ENCODE assay signal across 8 cellular contexts in genomic region chr1:28582248-28582615, GRCh38. TPM values are rescaled to one million over a fixed set of nuclear protein-coding genes. Genes with fewer than 3 reads are reported as not detected.
DNase-seq lines count a peak whose midpoint lies in the region; ATAC-seq and TF ChIP-seq lines count a peak whose summit lies in the region.

No MANE protein-coding gene starts in this region.

- peak overlapping the region; percentile 88 for H3K4me3 ChIP-seq in smooth muscle cell

- peaks cover 38% of the 10 kb centered on the region for H4K20me1 ChIP-seq in smooth muscle cell (ENCODE audit: low read depth)

- no peaks in the 10 kb centered on the region for H3K9me3 ChIP-seq in CD4-positive, alpha-beta T cell (ENCODE audit: control insufficient read depth, low read length)
- H3K9me3 ChIP-seq in smooth muscle cell (replicated peaks; ENCODE audit: low read depth): no peaks in the 10 kb centered on the region

- H3K4me3 Mint-ChIP-seq in CD4-positive, alpha-beta T cell: peak overlapping the region; percentile 94

- H3K27me3 Mint-ChIP-seq in CD4-positive, alpha-beta T cell: no peaks in the 10 kb centered on the region

- no peak for ATAC-seq in CD4-positive, alpha-beta T cell (ENCODE audit: poor library complexity)
- ATAC-seq in HG03439 (IDR thresholded peaks at IDR 0.05; ENCODE audit: unreplicated experiment): peak; percentile 12
- ATAC-seq in activated naive CD4-positive, alpha-beta T cell treated with anti-CD3 and anti-CD28 coated beads, Interleukin-2, amount 50 U/mL, for 72 hours: no peak
- ATAC-seq in HG02571 (IDR thresholded peaks at IDR 0.05; ENCODE audit: unreplicated experiment): no peak

- peaks cover 46% of the 10 kb centered on the region for H3K36me3 Mint-ChIP-seq in CD4-positive, alpha-beta T cell (ENCODE audit: low read depth)
- H3K36me3 Mint-ChIP-seq in activated naive CD4-positive, alpha-beta T cell treated with anti-CD3 and anti-CD28 coated beads, Interleukin-2, amount 50 U/mL, for 72 hours: peaks cover 36 to 42% of the 10 kb centered on the region in 2 donors

- H3K4me1 ChIP-seq in smooth muscle cell (ENCODE audit: low read depth): peaks cover 24% of the 10 kb centered on the region

- no peaks in the 10 kb centered on the region for H3K27me3 ChIP-seq in CD4-positive, alpha-beta T cell (ENCODE audit: control insufficient read depth, insufficient read depth, low read length)
- H3K27me3 ChIP-seq in smooth muscle cell (ENCODE audit: low read depth): no peaks in the 10 kb centered on the region

- peaks cover 48% of the 10 kb centered on the region for H3K4me1 Mint-ChIP-seq in CD4-positive, alpha-beta T cell (ENCODE audit: low read depth)

- CTCF ChIA-PET in CD4-positive, alpha-beta T cell (lab: Charles Lee): interaction anchor here (0.7 to 2.7 kb wide), 11 partner anchors 9 to 345 kb away, joined by 3 to 19 read pairs (median 7); partner anchors contain the start of genes TRNAU1AP and YTHDF2

- peak overlapping the region; percentile 61 for H3K9ac ChIP-seq in smooth muscle cell (ENCODE audit: low read depth)

- peaks cover 34% of the 10 kb centered on the region for H3F3A ChIP-seq in smooth muscle cell (ENCODE audit: low read depth)

- POLR2A ChIA-PET in CD4-positive, alpha-beta T cell (lab: Charles Lee): interaction anchor here (0.7 to 5.6 kb wide), 46 partner anchors 9 to 1348 kb away, joined by 3 to 138 read pairs (median 6); partner anchors contain the start of genes ATP5IF1, EPB41, FAM76A and GMEB1

- H3K27ac ChIP-seq in CD4-positive, alpha-beta T cell (ENCODE audit: low read depth, low read length): peak overlapping the region; percentile 70
- H3K27ac ChIP-seq in smooth muscle cell (ENCODE audit: low read depth): peak overlapping the region; percentile 79

- peak overlapping the region; percentile 81 for H3K27ac Mint-ChIP-seq in CD4-positive, alpha-beta T cell
- H3K27ac Mint-ChIP-seq in activated naive CD4-positive, alpha-beta T cell treated with anti-CD3 and anti-CD28 coated beads, Interleukin-2, amount 50 U/mL, for 72 hours: peak overlapping the region; percentile 95 to 96

- H2AFZ ChIP-seq in smooth muscle cell (ENCODE audit: low read depth): peak overlapping the region; percentile 86

- peak overlapping the region; percentile 97 for H3K4me2 ChIP-seq in smooth muscle cell

- WGBS in smooth muscle cell (ENCODE audit: low lambda C conversion rate): 8% methylated on average over 10 of the region's 10 CpGs

- intact Hi-C loops in CD4-positive, alpha-beta T cell (cut with DNase I, micrococcal nuclease): loop anchor here in 1 of 2 experiments (1.0 to 10.0 kb wide), 3 partner anchors 61 to 337 kb away; partner anchors contain the start of genes GMEB1 and TAF12

- no peak for TF ChIP-seq CTCF in CD4-positive, alpha-beta T cell (IDR thresholded peaks at IDR 0.05)
- no peak for TF ChIP-seq CTCF in smooth muscle cell (IDR thresholded peaks at IDR 0.05; ENCODE audit: borderline replicate concordance, insufficient read depth, poor library complexity, severe bottlenecking)

- no peak for DNase-seq in CD4-positive, alpha-beta T cell
- no peak for DNase-seq in activated naive CD4-positive, alpha-beta T cell treated with anti-CD3 and anti-CD28 coated beads, Interleukin-2, amount 50 U/mL, for 72 hours (ENCODE audit: low spot score in 2 of 2)
- peak; percentile 58 for DNase-seq in hepatic stellate cell (ENCODE audit: low spot score)
- DNase-seq in smooth muscle cell (lab: John Stamatoyannopoulos, UW; ENCODE audit: unreplicated experiment): no peak
- no peak for DNase-seq in central memory CD4-positive, alpha-beta T cell
- no peak for DNase-seq in amniotic stem cell (lab: John Stamatoyannopoulos, UW)

- H3K36me3 ChIP-seq in smooth muscle cell (ENCODE audit: low read depth): peaks cover 3% of the 10 kb centered on the region

- H3K79me2 ChIP-seq in smooth muscle cell (ENCODE audit: low read depth): peaks cover 25% of the 10 kb centered on the region

- H3K9me3 Mint-ChIP-seq in CD4-positive, alpha-beta T cell: no peaks in the 10 kb centered on the region
- no peaks in the 10 kb centered on the region for H3K9me3 Mint-ChIP-seq in activated naive CD4-positive, alpha-beta T cell treated with anti-CD3 and anti-CD28 coated beads, Interleukin-2, amount 50 U/mL, for 72 hours

RNA-seq across cellular contexts. Expression of gene RAB42, which starts 9.8 kb away (rescaled TPM):
- not detected for total RNA-seq in CD4-positive, alpha-beta T cell
- under 1 TPM in 1 of 2 donors, not detected in 1; 0.21 TPM for total RNA-seq in activated naive CD4-positive, alpha-beta T cell treated with anti-CD3 and anti-CD28 coated beads, Interleukin-2, amount 50 U/mL, for 72 hours
- 4.7 and 8.6 TPM in 2 replicates for total RNA-seq in smooth muscle cell
- polyA plus RNA-seq in smooth muscle cell: 9.0 and 9.7 TPM in 2 replicates

RNA-seq across cellular contexts. Expression of gene TRNAU1AP, which starts 29.3 kb away (rescaled TPM):
- total RNA-seq in CD4-positive, alpha-beta T cell: 10 to 100 TPM; 21.4 to 24.2 TPM
- total RNA-seq in activated naive CD4-positive, alpha-beta T cell treated with anti-CD3 and anti-CD28 coated beads, Interleukin-2, amount 50 U/mL, for 72 hours: 10 to 100 TPM; 64.8 to 73.4 TPM
- total RNA-seq in smooth muscle cell: 12.0 and 25.1 TPM in 2 replicates
- 13.8 and 26.2 TPM in 2 replicates for polyA plus RNA-seq in smooth muscle cell
